In the genomic region with DNA sequence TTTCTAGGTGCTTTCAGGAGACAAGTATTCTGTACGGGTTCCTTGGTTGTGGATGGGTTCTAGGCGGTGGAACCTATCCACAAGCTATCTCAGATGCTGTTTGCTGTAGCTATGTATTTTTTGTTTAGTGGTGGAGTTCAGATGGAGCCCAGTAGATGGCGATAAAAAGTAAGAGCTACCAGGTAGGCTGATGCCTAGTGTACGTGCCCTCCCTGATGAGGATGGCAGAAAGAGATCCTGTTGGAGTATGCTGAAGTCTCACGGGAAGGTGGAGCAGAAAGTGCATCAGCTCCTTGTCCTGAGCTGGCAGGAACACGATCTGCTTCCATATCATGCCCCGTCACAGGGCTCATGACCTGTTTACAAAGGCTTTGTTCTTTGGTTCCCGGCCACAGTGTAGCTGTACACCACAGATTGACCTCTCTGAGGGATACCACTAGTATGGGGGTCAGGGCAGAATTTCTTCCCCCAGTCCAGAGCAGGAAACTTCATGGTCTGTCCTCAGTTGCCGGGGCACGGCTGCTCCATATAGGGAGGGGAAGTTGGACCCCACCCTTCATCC, we compare ENCODE assay signal across 8 cellular contexts. TPM values are rescaled to one million over a fixed set of nuclear protein-coding genes. Genes with fewer than 3 reads are reported as not detected.
DNase-seq lines count a peak whose midpoint lies in the region; ATAC-seq and FAIRE-seq lines count a peak whose summit lies in the region.

No MANE protein-coding gene starts in this region.

- peaks cover 0 to 7% (median 1%) of the 10 kb centered on the region in 7 donors for H3K9me3 Mint-ChIP-seq in CD4-positive, CD25-positive, alpha-beta regulatory T cell
- H3K9me3 Mint-ChIP-seq in naive B cell = peaks cover 0 to 5% (median 4%) of the 10 kb centered on the region in 7 donors

- FAIRE-seq in GM18507 (lab: Jason Lieb, UNC) = peak; percentile 82

- no peak overlapping the region for H3K27ac Mint-ChIP-seq in CD4-positive, CD25-positive, alpha-beta regulatory T cell
- H3K27ac Mint-ChIP-seq in naive B cell = no peak overlapping the region

- no peaks in the 10 kb centered on the region for H3K9me3 ChIP-seq in CD4-positive, CD25-positive, alpha-beta regulatory T cell (ENCODE audit: control insufficient read depth in 2 of 2, low read length in 2 of 2)
- H3K9me3 ChIP-seq in SJCRH30 (replicated peaks) = peaks cover 6% of the 10 kb centered on the region; the same call in 1 of the 2 replicates

- H3K36me3 ChIP-seq in CD4-positive, CD25-positive, alpha-beta regulatory T cell (ENCODE audit: control insufficient read depth, insufficient read depth, low read length) = no peaks in the 10 kb centered on the region
- no peaks in the 10 kb centered on the region for H3K36me3 ChIP-seq in SJCRH30

- peak; percentile 52 to 68 for ATAC-seq in CD4-positive, CD25-positive, alpha-beta regulatory T cell (ENCODE audit: low read depth in 2 of 2)
- ATAC-seq in HG02798 (IDR thresholded peaks at IDR 0.05; ENCODE audit: poor library complexity, unreplicated experiment) (peak; percentile 96), esophagus mucosa (peak; percentile 79), naive B cell (ENCODE audit: low read depth in 2 of 2) (peak; percentile 48 to 68)

- H3K27me3 Mint-ChIP-seq in CD4-positive, CD25-positive, alpha-beta regulatory T cell = peaks cover 42% of the 10 kb centered on the region
- H3K27me3 Mint-ChIP-seq in naive B cell = peaks cover 6 to 17% (median 9%) of the 10 kb centered on the region in 3 donors

- DNase-seq in CD4-positive, CD25-positive, alpha-beta regulatory T cell = peak in 2 of 3 donors; percentile 26 to 59
- DNase-seq in GM18507 (ENCODE audit: extremely low spot score, insufficient read length, low read depth) (peak; percentile 15), NAMALWA (ENCODE audit: low spot score) (peak; percentile 81), SJCRH30 (peak; percentile 75 to 91), naive B cell (peak; percentile 14), activated gamma-delta T cell treated with Interleukin-2 at 50 U/mL for 16 hours (no peak)

- no peaks in the 10 kb centered on the region for H3K4me1 Mint-ChIP-seq in CD4-positive, CD25-positive, alpha-beta regulatory T cell
- no peaks in the 10 kb centered on the region for H3K4me1 Mint-ChIP-seq in naive B cell

- no peaks in the 10 kb centered on the region for H3K36me3 Mint-ChIP-seq in CD4-positive, CD25-positive, alpha-beta regulatory T cell
- peaks cover 0 to 2% of the 10 kb centered on the region in 2 donors for H3K36me3 Mint-ChIP-seq in naive B cell

- peaks cover 9% of the 10 kb centered on the region for H3K27me3 ChIP-seq in CD4-positive, CD25-positive, alpha-beta regulatory T cell (ENCODE audit: control insufficient read depth, insufficient read depth, low read length)
- H3K27me3 ChIP-seq in SJCRH30 = no peaks in the 10 kb centered on the region

- H3K4me3 Mint-ChIP-seq in CD4-positive, CD25-positive, alpha-beta regulatory T cell = no peak overlapping the region
- H3K4me3 Mint-ChIP-seq in naive B cell = peak overlapping the region in 1 of 8 donors; percentile 17

- no peak overlapping the region for H3K4me3 ChIP-seq in CD4-positive, CD25-positive, alpha-beta regulatory T cell (ENCODE audit: low read depth, low read length)
- peak overlapping the region; percentile 43 for H3K4me3 ChIP-seq in SJCRH30

- no peak overlapping the region for H3K27ac ChIP-seq in CD4-positive, CD25-positive, alpha-beta regulatory T cell (ENCODE audit: insufficient read depth, low read length, poor library complexity, severe bottlenecking)
- H3K27ac ChIP-seq in SJCRH30 = no peak overlapping the region; the same call in 1 of the 2 replicates

- H3K4me1 ChIP-seq in CD4-positive, CD25-positive, alpha-beta regulatory T cell (ENCODE audit: control insufficient read depth, insufficient read depth, low read length, poor library complexity, severe bottlenecking) = no peaks in the 10 kb centered on the region
- peaks cover 10% of the 10 kb centered on the region for H3K4me1 ChIP-seq in SJCRH30

RNA-seq across cellular contexts. Expression of a gene that starts 12.6 kb away (rescaled TPM):
- total RNA-seq in CD4-positive, CD25-positive, alpha-beta regulatory T cell = not detected
- polyA plus RNA-seq in CD4-positive, CD25-positive, alpha-beta regulatory T cell = under 1 TPM in 3 of 4 donors, not detected in 1; 0.07 to 0.60 (median 0.20) TPM
- total RNA-seq in SJCRH30 (2014; rRNA removed; shearing (Covaris generic)) = not detected in 2 replicates
- not detected for total RNA-seq in esophagus mucosa
- under 1 TPM in 1 of 6 donors, not detected in 5; 0.12 TPM for polyA plus RNA-seq in naive B cell (ENCODE audit: low read depth in 6 of 6)
